ENCODE assay signal across 28 cellular contexts in the genomic region with DNA sequence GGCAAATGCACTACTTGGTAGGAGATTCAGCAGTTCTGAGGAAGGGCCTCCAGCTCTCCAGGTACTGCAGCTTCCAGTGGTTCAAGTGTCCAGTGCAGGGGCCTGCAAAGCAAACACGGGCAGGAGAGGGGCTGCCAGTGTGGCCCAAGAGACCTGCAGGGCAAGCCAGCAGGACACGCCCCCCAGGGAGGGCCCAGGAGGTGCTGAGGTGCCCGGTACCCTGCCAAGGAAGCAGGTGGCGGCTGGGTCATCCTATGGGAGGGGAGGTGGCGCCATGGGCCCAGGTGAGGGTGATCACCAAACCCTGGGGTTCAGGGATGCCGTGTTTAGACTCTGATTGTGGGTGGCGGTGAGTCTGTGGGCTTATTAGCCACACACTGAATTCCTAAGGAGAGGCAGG.
"Had no signal": no experiment of that assay in that cellular context is flagged by ENCODE, and none has a peak within 500 bp of the region (broad histone marks: within the 10 kb centered on the region; RNA-seq: fewer than 3 reads in every experiment).

No MANE protein-coding gene starts in this region.

- H3K4me1 ChIP-seq: body of pancreas, SJSA1 had no signal

- FAIRE-seq: bronchial epithelial cell, RCC 7860, TTC549 had no signal

- ATAC-seq: activated CD4-positive, alpha-beta T cell treated with anti-CD3 and anti-CD28 coated beads for 36 hours; activated T-cell treated with anti-CD3 and anti-CD28 coated beads, Interleukin-2, amount 50 U/mL, for 72 hours; body of pancreas had no signal

- H3K9me3 ChIP-seq: body of pancreas, SJSA1 had no signal

- H3K4me1 Mint-ChIP-seq: activated CD4-positive, alpha-beta memory T cell treated with anti-CD3 and anti-CD28 coated beads, Interleukin-2, amount 10 ng/mL, durations not matched to agents 7 days and 5 days; activated CD4-positive, alpha-beta T cell treated with anti-CD3 and anti-CD28 coated beads for 36 hours; activated naive CD4-positive, alpha-beta T cell treated with anti-CD3 and anti-CD28 coated beads, Interleukin-2, amount 50 U/mL, for 24 hours had no signal

- H3K4me3 ChIP-seq: body of pancreas, SJSA1 had no signal

- H3K36me3 ChIP-seq: SJSA1 had no signal

- H3K4me3 Mint-ChIP-seq: activated CD4-positive, alpha-beta memory T cell treated with anti-CD3 and anti-CD28 coated beads, Interleukin-2, amount 10 ng/mL, durations not matched to agents 7 days and 5 days; activated CD4-positive, alpha-beta T cell treated with anti-CD3 and anti-CD28 coated beads for 36 hours; activated naive CD4-positive, alpha-beta T cell treated with anti-CD3 and anti-CD28 coated beads, Interleukin-2, amount 50 U/mL, for 24 hours; activated T-cell treated with anti-CD3 and anti-CD28 coated beads, Interleukin-2, amount 50 U/mL, for 72 hours; central memory CD8-positive, alpha-beta T cell had no signal

- H3K9me3 Mint-ChIP-seq: activated CD4-positive, alpha-beta memory T cell treated with anti-CD3 and anti-CD28 coated beads, Interleukin-2, amount 10 ng/mL, durations not matched to agents 7 days and 5 days; activated naive CD4-positive, alpha-beta T cell treated with anti-CD3 and anti-CD28 coated beads, Interleukin-2, amount 50 U/mL, for 24 hours; activated T-cell treated with anti-CD3 and anti-CD28 coated beads, Interleukin-2, amount 50 U/mL, for 72 hours; activated T-helper 2 cell treated with anti-CD3 and anti-CD28 coated beads, Interferon-gamma antibody, Interleukin-2, Interleukin-4, amounts not matched to agents 10 μg/mL and 5 μg/mL and 100 μg/mL, durations not matched to agents 14 hours and 24 hours and 36 hours; central memory CD8-positive, alpha-beta T cell had no signal

- H3K27ac ChIP-seq: body of pancreas, SJSA1, VCaP had no signal

- DNase-seq: activated CD4-positive, alpha-beta memory T cell treated with anti-CD3 and anti-CD28 coated beads, Interleukin-2, amount 10 ng/mL, durations not matched to agents 7 days and 5 days; activated CD4-positive, alpha-beta T cell treated with anti-CD3 and anti-CD28 coated beads for 36 hours; activated CD4-positive, alpha-beta T cell treated with anti-CD3 and anti-CD28 coated beads, Interleukin-2, amount 50 U/mL, for 1 hour; activated CD4-positive, CD25-positive, alpha-beta regulatory T cell; activated naive CD4-positive, alpha-beta T cell; activated T-cell treated with anti-CD3 and anti-CD28 coated beads for 4 hours; activated T-cell treated with anti-CD3 and anti-CD28 coated beads, Interleukin-2, amount 50 U/mL, for 72 hours; aorta; body of pancreas; Kasumi-1; KBM-7; NCI-H1105 treated with DMSO at 0.1 percent for 48 hours; NCI-H1436 treated with DMSO at 0.1 percent for 48 hours; NCI-H187; NCI-H2081; NCI-H510A treated with DMSO at 0.1 percent for 48 hours; NCI-H69; SHP77; T-helper 2 cell; T1000 had no signal

- H3K27me3 Mint-ChIP-seq: activated CD4-positive, alpha-beta memory T cell treated with anti-CD3 and anti-CD28 coated beads, Interleukin-2, amount 10 ng/mL, durations not matched to agents 7 days and 5 days; activated CD4-positive, alpha-beta T cell treated with anti-CD3 and anti-CD28 coated beads for 36 hours; activated naive CD4-positive, alpha-beta T cell treated with anti-CD3 and anti-CD28 coated beads, Interleukin-2, amount 50 U/mL, for 24 hours; central memory CD8-positive, alpha-beta T cell had no signal

- H3K27me3 ChIP-seq: body of pancreas, SJSA1 had no signal

- H3K27ac Mint-ChIP-seq: activated CD4-positive, alpha-beta memory T cell treated with anti-CD3 and anti-CD28 coated beads, Interleukin-2, amount 10 ng/mL, durations not matched to agents 7 days and 5 days; activated CD4-positive, alpha-beta T cell treated with anti-CD3 and anti-CD28 coated beads for 36 hours; activated naive CD4-positive, alpha-beta T cell treated with anti-CD3 and anti-CD28 coated beads, Interleukin-2, amount 50 U/mL, for 24 hours; activated T-cell treated with anti-CD3 and anti-CD28 coated beads, Interleukin-2, amount 50 U/mL, for 72 hours; activated T-helper 2 cell treated with anti-CD3 and anti-CD28 coated beads, Interferon-gamma antibody, Interleukin-2, Interleukin-4, amounts not matched to agents 10 μg/mL and 5 μg/mL and 100 μg/mL, durations not matched to agents 14 hours and 24 hours and 36 hours had no signal
